In the genomic region with DNA sequence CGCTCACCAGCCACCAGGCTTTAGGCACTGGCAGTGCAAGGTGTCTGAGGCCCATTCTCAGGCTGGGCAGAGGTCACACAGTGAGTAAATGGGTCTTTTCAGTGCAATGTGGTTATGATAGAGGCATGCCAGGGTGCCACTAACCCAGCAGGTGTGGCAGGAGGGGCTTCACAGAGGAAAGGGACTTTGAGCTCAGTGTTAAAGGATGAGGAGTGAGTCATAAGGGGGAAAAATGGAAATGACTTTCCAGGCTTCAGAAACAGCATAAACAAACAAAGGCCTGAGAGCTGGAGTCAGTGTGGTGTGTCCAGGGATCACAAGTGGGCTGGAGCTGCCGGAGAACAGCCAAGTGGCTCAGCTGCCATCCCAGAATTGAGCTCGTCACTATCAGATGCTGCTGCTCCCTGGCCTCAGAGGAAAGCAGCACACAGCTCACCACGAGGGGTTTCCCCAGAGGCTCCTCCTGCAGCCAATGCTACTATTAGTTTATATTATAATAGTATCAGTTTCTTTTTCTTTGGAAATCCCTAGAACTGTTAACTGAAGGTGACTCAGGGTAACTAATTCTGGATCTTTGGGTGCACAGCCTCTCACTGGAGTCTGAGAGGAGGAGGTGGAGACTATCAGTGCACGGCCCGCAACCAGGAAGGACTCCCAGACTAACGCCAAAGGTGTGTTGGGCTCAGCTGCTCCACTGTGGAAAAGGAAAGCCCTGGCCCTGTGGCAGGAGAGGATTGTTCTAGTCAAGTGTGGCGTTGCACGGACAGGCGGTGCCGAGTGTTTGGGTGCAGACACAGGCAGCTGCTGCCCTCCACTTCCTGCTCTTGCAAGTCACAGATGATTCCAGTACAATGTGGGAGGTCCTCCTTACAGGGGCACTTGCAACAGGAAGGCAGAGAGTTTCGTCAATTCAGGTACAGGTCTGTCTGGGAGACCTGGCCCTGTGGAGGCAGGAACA, we compare ENCODE assay signal across 8 cellular contexts. TPM values are rescaled to one million over a fixed set of nuclear protein-coding genes. Genes with fewer than 3 reads are reported as not detected.
DNase-seq lines count a peak whose midpoint lies in the region; ATAC-seq and TF ChIP-seq lines count a peak whose summit lies in the region.

No MANE protein-coding gene starts in this region.

- no peaks in the 10 kb centered on the region for H3K27me3 ChIP-seq in spleen (replicated peaks in 1 of 7)
- H3K27me3 ChIP-seq in mammary epithelial cell (ENCODE audit: insufficient read depth, low read length): no peaks in the 10 kb centered on the region

- H3K79me2 ChIP-seq in mammary epithelial cell (ENCODE audit: insufficient read depth, low read length): no peaks in the 10 kb centered on the region

- H3K36me3 Mint-ChIP-seq in activated naive CD8-positive, alpha-beta T cell treated with anti-CD3 and anti-CD28 coated beads, Interleukin-2, amount 10 ng/mL, durations not matched to agents 7 days and 5 days: peaks cover 5% of the 10 kb centered on the region

- peak overlapping the region; percentile 79 for H3K4me3 Mint-ChIP-seq in activated naive CD8-positive, alpha-beta T cell treated with anti-CD3 and anti-CD28 coated beads, Interleukin-2, amount 10 ng/mL, durations not matched to agents 7 days and 5 days

- TF ChIP-seq POLR2A in GM18526 (IDR thresholded peaks at IDR 0.05; ENCODE audit: extremely low read depth, insufficient read length) (peak; percentile 42), spleen (IDR thresholded peaks at IDR 0.05) (no peak)

- H3K27me3 Mint-ChIP-seq in activated naive CD8-positive, alpha-beta T cell treated with anti-CD3 and anti-CD28 coated beads, Interleukin-2, amount 10 ng/mL, durations not matched to agents 7 days and 5 days: no peaks in the 10 kb centered on the region

- intact Hi-C loops in spleen (cut with DNase I; ENCODE audit: low total_unique reads): no loop called here
- intact Hi-C loops in mammary epithelial cell (cut with micrococcal nuclease): no loop called here

- no TSS peak for BruUV-seq in mammary epithelial cell (replicated peaks; lab: Mats Ljungman, UMichigan)

- no peak overlapping the region for H2AFZ ChIP-seq in mammary epithelial cell (ENCODE audit: low read depth, low read length)

- peak overlapping the region in 1 of 8 donors; percentile 27 for H3K4me3 ChIP-seq in spleen
- H3K4me3 ChIP-seq in mammary epithelial cell (replicated peaks in 1 of 3; ENCODE audit: insufficient read depth in 1 of 3, low read depth in 2 of 3, low read length in 3 of 3): no peak overlapping the region

- H3K27ac ChIP-seq in spleen: peak overlapping the region; percentile 16 to 75 (median 55)
- H3K27ac ChIP-seq in mammary epithelial cell (ENCODE audit: insufficient read depth, low read depth, low read length): no peak overlapping the region

- dilution Hi-C loops in mammary epithelial cell (cut with HindIII; ENCODE audit: low sequenced_read_pairs): no loop called here

- POLR2A ChIA-PET in activated naive CD8-positive, alpha-beta T cell treated with anti-CD3 and anti-CD28 coated beads, Interleukin-2, amount 10 ng/mL, durations not matched to agents 7 days and 5 days (lab: Charles Lee): interaction anchor here (1.1 to 2.4 kb wide), 4 partner anchors 179 to 314 kb away, joined by 4 to 19 read pairs (median 9); partner anchors contain the start of gene INTS6

- H3K4me1 ChIP-seq in spleen (peaks cover 8 to 36% (median 23%) of the 10 kb centered on the region in 6 donors), mammary epithelial cell (ENCODE audit: insufficient read depth, low read length) (peaks cover 2% of the 10 kb centered on the region)

- TF ChIP-seq CTCF in spleen (IDR thresholded peaks at IDR 0.05 in 8 of 11, conservative IDR thresholded peaks at IDR 0.05 in 3 of 11): no peak
- TF ChIP-seq CTCF in mammary epithelial cell (conservative IDR thresholded peaks at IDR 0.05 in 1 of 2, IDR thresholded peaks at IDR 0.05 in 1 of 2; ENCODE audit: extremely low read depth in 1 of 2, insufficient read depth in 1 of 2, low read depth in 1 of 2, low read length in 2 of 2): no peak

- H3K9me3 ChIP-seq in spleen: no peaks in the 10 kb centered on the region
- no peaks in the 10 kb centered on the region for H3K9me3 ChIP-seq in mammary epithelial cell (replicated peaks; ENCODE audit: insufficient read depth, low read length)

- H3K36me3 ChIP-seq in spleen (peaks cover 0 to 87% (median 33%) of the 10 kb centered on the region in 6 donors), mammary epithelial cell (ENCODE audit: insufficient read depth, low read length) (peaks cover 13% of the 10 kb centered on the region)

- 32 to 37% (median 33%) methylated on average over 9 to 12 of the region's 12 CpGs for WGBS in spleen, 5 donors
- WGBS in mammary epithelial cell (ENCODE audit: low coverage, missing lambda C conversion rate): 96% methylated on average over 12 of the region's 12 CpGs

- no peaks in the 10 kb centered on the region for H4K20me1 ChIP-seq in mammary epithelial cell (ENCODE audit: insufficient read depth, low read length)

- no peak overlapping the region for H3K4me2 ChIP-seq in mammary epithelial cell (ENCODE audit: insufficient read depth, low read depth, low read length)

- DNase-seq in activated naive CD8-positive, alpha-beta T cell treated with anti-CD3 and anti-CD28 coated beads, Interleukin-2, amount 10 ng/mL, durations not matched to agents 7 days and 5 days: peak; percentile 58
- DNase-seq in hepatic stellate cell (ENCODE audit: low spot score) (peak; percentile 82), spleen (no peak), NCI-H82 (lab: John Stamatoyannopoulos, UW) (no peak), mammary epithelial cell (no peak)

- H3K27ac Mint-ChIP-seq in activated naive CD8-positive, alpha-beta T cell treated with anti-CD3 and anti-CD28 coated beads, Interleukin-2, amount 10 ng/mL, durations not matched to agents 7 days and 5 days: peak overlapping the region; percentile 94

- CTCF ChIA-PET in mammary epithelial cell (lab: Charles Lee; ENCODE audit: low non-redundant PET): no interaction called here

- no peak overlapping the region for H3K9ac ChIP-seq in mammary epithelial cell (ENCODE audit: insufficient read depth, low read length)

- peak; percentile 83 for ATAC-seq in HG02938 (IDR thresholded peaks at IDR 0.05; ENCODE audit: unreplicated experiment)
- ATAC-seq in activated naive CD8-positive, alpha-beta T cell treated with anti-CD3 and anti-CD28 coated beads, Interleukin-2, amount 10 ng/mL, durations not matched to agents 7 days and 5 days (ENCODE audit: low read depth): peak; percentile 84

- H3K4me1 Mint-ChIP-seq in activated naive CD8-positive, alpha-beta T cell treated with anti-CD3 and anti-CD28 coated beads, Interleukin-2, amount 10 ng/mL, durations not matched to agents 7 days and 5 days: peaks cover 15% of the 10 kb centered on the region

- no peaks in the 10 kb centered on the region for H3K9me3 Mint-ChIP-seq in activated naive CD8-positive, alpha-beta T cell treated with anti-CD3 and anti-CD28 coated beads, Interleukin-2, amount 10 ng/mL, durations not matched to agents 7 days and 5 days

- in situ Hi-C loops in mammary epithelial cell (cut with MboI; ENCODE audit: low sequenced_read_pairs in 2 of 2): no loop called here

TF ChIP-seq in PFSK-1, 5 proteins besides CTCF, POLR2A, EP300 and RAD21:
- no peak for TF ChIP-seq SIN3A (IDR thresholded peaks at IDR 0.05; ENCODE audit: borderline replicate concordance, insufficient read depth, low read length)
- TF ChIP-seq REST (IDR thresholded peaks at IDR 0.05; ENCODE audit: insufficient read depth in 1 of 2, low read depth in 2 of 2, low read length in 2 of 2): no peak
- no peak for TF ChIP-seq TAF1 (IDR thresholded peaks at IDR 0.05; ENCODE audit: borderline replicate concordance, insufficient read depth, low read length)
- TF ChIP-seq FOXP2 (optimal IDR thresholded peaks at IDR 0.05; ENCODE audit: borderline replicate concordance, extremely low read depth, extremely low read length, insufficient read depth): peak; percentile 19

RNA-seq across cellular contexts. Expression of gene DHRS12, which starts 39.5 kb away (rescaled TPM):
- 1.6 TPM for polyA plus RNA-seq in PFSK-1 (2012; ENCODE audit: insufficient read length, low read depth)
- 10 to 100 TPM; 12.6 to 13.1 TPM for total RNA-seq in activated naive CD8-positive, alpha-beta T cell treated with anti-CD3 and anti-CD28 coated beads, Interleukin-2, amount 10 ng/mL, durations not matched to agents 7 days and 5 days
- total RNA-seq in spleen (10 to 100 TPM; 11.3 to 22.8 (median 17.8) TPM), mammary epithelial cell (1 to 10 TPM; 5.5 to 8.7 TPM)
- polyA plus RNA-seq in spleen (10 to 100 TPM; 13.5 to 18.8 (median 15.1) TPM), mammary epithelial cell (4.0 TPM)
- polyA minus RNA-seq in mammary epithelial cell: not detected

Comparison
In these comparisons a context has a peak if more than half of its experiments do, and no peak if none do; other contexts are left out.
1. DNase-seq: peak in activated naive CD8-positive, alpha-beta T cell treated with anti-CD3 and anti-CD28 coated beads, Interleukin-2, amount 10 ng/mL, durations not matched to agents 7 days and 5 days (single experiment) and hepatic stellate cell (single experiment); none in spleen (single experiment), NCI-H82 (single experiment) and mammary epithelial cell (single experiment).